Comparison of ENCODE assay signal across 8 cellular contexts in the genomic region with DNA sequence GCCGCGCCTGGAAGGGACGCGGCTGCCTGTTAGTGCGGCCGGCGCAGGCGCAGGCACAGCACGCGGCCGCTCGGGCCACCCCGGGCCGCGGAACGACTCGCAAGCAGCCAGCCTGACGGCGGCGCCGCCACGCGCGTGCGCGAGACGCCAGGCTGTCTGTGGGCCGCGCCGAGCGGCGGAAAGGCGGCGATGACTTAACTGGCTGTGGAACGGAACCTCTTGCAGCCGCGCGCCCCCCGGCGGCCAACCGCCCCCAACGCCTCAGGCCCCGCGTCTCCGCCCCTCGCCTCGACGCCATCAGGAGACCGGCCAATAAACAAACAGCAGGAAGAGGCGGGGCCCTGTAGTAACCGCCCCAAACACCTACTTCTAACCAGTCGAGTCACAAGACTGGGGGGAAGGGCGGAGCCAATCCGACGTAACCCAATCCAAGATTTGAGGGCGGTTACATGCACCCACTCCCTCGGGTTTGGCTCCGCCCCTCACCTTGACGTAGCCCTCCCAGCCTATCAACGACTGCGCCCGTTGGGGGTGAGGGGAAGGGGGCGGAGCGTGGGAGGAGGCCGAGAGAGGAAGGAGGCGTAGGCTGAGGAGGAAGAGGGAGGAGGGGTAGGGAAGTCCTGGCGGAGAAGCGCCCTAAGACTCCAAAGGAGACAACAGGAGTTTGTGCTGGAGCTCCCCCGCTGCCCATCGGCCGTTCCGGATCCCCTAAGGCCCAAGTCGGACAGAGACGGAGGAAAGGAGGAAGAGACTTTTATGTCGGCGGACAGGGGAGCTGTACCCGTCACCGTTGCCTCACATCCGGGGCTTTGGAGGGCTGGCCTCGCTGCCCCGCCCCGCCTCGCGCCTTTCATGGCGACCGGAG. TPM values are rescaled to one million over a fixed set of nuclear protein-coding genes. Genes with fewer than 3 reads are reported as not detected.
A peak's percentile ranks its signal among the peaks of the same experiment; 100 is the strongest.
DNase-seq lines count a peak whose midpoint lies in the region; ATAC-seq, FAIRE-seq and TF ChIP-seq lines count a peak whose summit lies in the region.

FBRS (plus strand) TSS at position 566 of the 865 bp plus-strand sequence. CDS start 1,088 bp downstream, outside the sequence.

- H3K36me3 ChIP-seq in OCI-LY3 (replicated peaks; ENCODE audit: low read depth, low read length): peaks cover 46% of the 10 kb centered on the region
- peaks cover 11 to 44% of the 10 kb centered on the region in 2 experiments for H3K36me3 ChIP-seq in endothelial cell of umbilical vein (ENCODE audit: control insufficient read depth in 2 of 2, extremely low read depth in 1 of 2, insufficient read depth in 2 of 2, low read length in 2 of 2)

- no TSS peak for BruUV-seq in endothelial cell of umbilical vein (replicated peaks; lab: Mats Ljungman, UMichigan)

- H3K27ac ChIP-seq in OCI-LY3 (ENCODE audit: low read length) (peak within 1 kb of the TSS; percentile 98), endothelial cell of umbilical vein (ENCODE audit: insufficient read depth, low read depth, low read length) (peak within 1 kb of the TSS; percentile 96)

- H3K4me1 ChIP-seq in OCI-LY3 (ENCODE audit: low read length): peaks cover 29% of the 10 kb centered on the region
- peaks cover 21% of the 10 kb centered on the region for H3K4me1 ChIP-seq in endothelial cell of umbilical vein (ENCODE audit: control insufficient read depth, extremely low read depth, insufficient read depth, low read length)

- intact Hi-C loops in endothelial cell of umbilical vein (cut with micrococcal nuclease): loop anchor here (1.0 to 10.0 kb wide), 10 partner anchors 8 to 593 kb away; partner anchors contain the start of genes ALDOA, FBXL19, PRR14 and TBC1D10B

- peaks cover 42% of the 10 kb centered on the region for H3K79me2 ChIP-seq in OCI-LY3 (ENCODE audit: low read length)
- peaks cover 35% of the 10 kb centered on the region for H3K79me2 ChIP-seq in endothelial cell of umbilical vein (ENCODE audit: control insufficient read depth, insufficient read depth, low read length)

- POLR2A ChIA-PET in endothelial cell of umbilical vein (lab: Charles Lee): interaction anchor here (0.9 to 1.2 kb wide), 4 partner anchors 8 to 147 kb away, joined by 3 to 5 read pairs (median 4); partner anchors contain the start of gene SRCAP

- H3K9me1 ChIP-seq in endothelial cell of umbilical vein (replicated peaks; ENCODE audit: control insufficient read depth, extremely low read depth, insufficient read depth, low read length): no peaks in the 10 kb centered on the region

- DNase-seq in D721Med (ENCODE audit: insufficient read length, low spot score): peak; percentile 69
- DNase-seq in HuH-7 (ENCODE audit: low spot score): peak; percentile 97
- DNase-seq in activated T-cell treated with anti-CD3 and anti-CD28 coated beads for 1 hour (ENCODE audit: low read depth): peak; percentile 100
- peak; percentile 100 for DNase-seq in endothelial cell of umbilical vein (ENCODE audit: low read depth, low spot score)
- DNase-seq in middle frontal gyrus (ENCODE audit: extremely low spot score, low spot score): peak; percentile 100
- DNase-seq in stimulated activated CD8-positive, alpha-beta memory T cell treated with anti-CD3 and anti-CD28 coated beads, Interleukin-4, amount 100 ng/mL, for 1 hour (ENCODE audit: low read depth in 2 of 2, low spot score in 1 of 2): peak; percentile 100

- H3K4me3 ChIP-seq in OCI-LY3 (ENCODE audit: low read length): peak within 1 kb of the TSS; percentile 86
- H3K4me3 ChIP-seq in endothelial cell of umbilical vein (replicated peaks in 1 of 3; ENCODE audit: insufficient read depth in 1 of 3, low read depth in 1 of 3, low read length in 3 of 3): peak within 1 kb of the TSS; percentile 40 to 90 (median 59)

- peak; percentile 65 for ATAC-seq in GM21447 (IDR thresholded peaks at IDR 0.05; ENCODE audit: unreplicated experiment)

- CTCF ChIA-PET in endothelial cell of umbilical vein (lab: Charles Lee): interaction anchor here (1.0 to 2.5 kb wide), 7 partner anchors 8 to 228 kb away, joined by 3 to 26 read pairs (median 6); partner anchors contain the start of genes DCTPP1 and PRR14

- dilution Hi-C loops in endothelial cell of umbilical vein (cut with MboI; ENCODE audit: extremely low pct_ligation_motif_present, low sequenced_read_pairs): no loop called here

- no peaks in the 10 kb centered on the region for H3K27me3 ChIP-seq in OCI-LY3 (ENCODE audit: low read depth, low read length)
- no peaks in the 10 kb centered on the region for H3K27me3 ChIP-seq in endothelial cell of umbilical vein (ENCODE audit: control insufficient read depth in 2 of 2, insufficient read depth in 2 of 2, low read length in 2 of 2)

- no peak for FAIRE-seq in D721Med (lab: Jason Lieb, UNC)
- peak; percentile 99 for FAIRE-seq in endothelial cell of umbilical vein (lab: Jason Lieb, UNC)

- TF ChIP-seq CTCF in D721Med (IDR thresholded peaks at IDR 0.05; ENCODE audit: insufficient read depth, missing control alignments): peak; percentile 72
- TF ChIP-seq CTCF in OCI-LY3 (IDR thresholded peaks at IDR 0.05; ENCODE audit: low read depth, low read length): peak; percentile 83
- peak; percentile 91 to 98 for TF ChIP-seq CTCF in endothelial cell of umbilical vein (IDR thresholded peaks at IDR 0.05; ENCODE audit: extremely low read depth in 1 of 2, insufficient read depth in 1 of 2, low read depth in 1 of 2, low read length in 2 of 2)

- no peaks in the 10 kb centered on the region for H3K9me3 ChIP-seq in OCI-LY3 (ENCODE audit: insufficient read depth, low read length)
- no peaks in the 10 kb centered on the region for H3K9me3 ChIP-seq in endothelial cell of umbilical vein (replicated peaks; ENCODE audit: control insufficient read depth, insufficient read depth, low read length)

- H4K20me1 ChIP-seq in OCI-LY3 (ENCODE audit: insufficient read depth, low read length) (peaks cover 16% of the 10 kb centered on the region), endothelial cell of umbilical vein (replicated peaks; ENCODE audit: control insufficient read depth, extremely low read depth, insufficient read depth, low read length) (no peaks in the 10 kb centered on the region)

- H3K9ac ChIP-seq in OCI-LY3 (ENCODE audit: low read length): peak within 1 kb of the TSS; percentile 98
- H3K9ac ChIP-seq in endothelial cell of umbilical vein (replicated peaks; ENCODE audit: extremely low read depth, insufficient read depth, low read length): peak within 1 kb of the TSS; percentile 98

- H2AFZ ChIP-seq in OCI-LY3 (ENCODE audit: low read depth, low read length) (peak within 1 kb of the TSS; percentile 62; the same call in 1 of the 2 replicates), endothelial cell of umbilical vein (ENCODE audit: low read depth, low read length) (peak within 1 kb of the TSS; percentile 58)

- peak; percentile 87 for TF ChIP-seq POLR2A in endothelial cell of umbilical vein (IDR thresholded peaks at IDR 0.05; ENCODE audit: low read depth, low read length)

- H3K4me2 ChIP-seq in OCI-LY3 (ENCODE audit: low read length) (peak within 1 kb of the TSS; percentile 97), endothelial cell of umbilical vein (ENCODE audit: insufficient read depth, low read length) (peak within 1 kb of the TSS; percentile 28)

TF ChIP-seq in endothelial cell of umbilical vein, 7 proteins besides CTCF, POLR2A, EP300 and RAD21:
- no peak for TF ChIP-seq GATA2 (IDR thresholded peaks at IDR 0.05; ENCODE audit: insufficient read depth, insufficient read length, low read depth, low read length)
- TF ChIP-seq POLR2AphosphoS5 (IDR thresholded peaks at IDR 0.05; ENCODE audit: insufficient read depth, low read depth, low read length): peak; percentile 76
- peak; percentile 40 for TF ChIP-seq FOS (IDR thresholded peaks at IDR 0.05; ENCODE audit: borderline replicate concordance, insufficient read depth, low read length)
TF ChIP-seq in endothelial cell of umbilical vein: peak in this region for 2.

RNA-seq across cellular contexts. Expression of gene FBRS, which starts in this region (rescaled TPM):
- total RNA-seq in endothelial cell of umbilical vein: 68.6 and 72.5 TPM in 2 replicates
- polyA plus RNA-seq in endothelial cell of umbilical vein: 15.5 and 16.3 TPM in 2 replicates
- polyA plus RNA-seq in endothelial cell of umbilical vein (2011; cell fraction: cytosol; rRNA removed): 10.5 and 15.8 TPM in 2 replicates
- polyA plus RNA-seq in endothelial cell of umbilical vein (2011; cell fraction: nucleus; rRNA removed): 82.0 and 92.7 TPM in 2 replicates
- 36.2 and 41.9 TPM in 2 replicates for polyA plus RNA-seq in endothelial cell of umbilical vein (2012)
- 18.8 and 20.0 TPM in 2 replicates for polyA minus RNA-seq in endothelial cell of umbilical vein
- 9.9 TPM for polyA minus RNA-seq in endothelial cell of umbilical vein (2011; cell fraction: cytosol; rRNA and poly(A)+ RNA removed)
- 49.9 and 53.2 TPM in 2 replicates for polyA minus RNA-seq in endothelial cell of umbilical vein (2011; cell fraction: nucleus; rRNA and poly(A)+ RNA removed)

Comparison
In these comparisons a context has a peak if more than half of its experiments do, and no peak if none do; other contexts are left out.
1. Peak in every context shown above with its lines: DNase-seq, ATAC-seq, H3K4me3 ChIP-seq and H3K27ac ChIP-seq.